In genomic region chr3:32106132-32106928, GRCh38 we compare ENCODE assay signal across 8 cellular contexts. TPM values are rescaled to one million over a fixed set of nuclear protein-coding genes. Genes with fewer than 3 reads are reported as not detected.
DNase-seq lines count a peak whose midpoint lies in the region; ATAC-seq lines count a peak whose summit lies in the region.

GPD1L (plus strand) TSS chr3:32106620; CDS start chr3:32106712, 92 bp downstream.

- ATAC-seq in GM19351 (IDR thresholded peaks at IDR 0.05; ENCODE audit: unreplicated experiment) (peak; percentile 99), HG03520 (IDR thresholded peaks at IDR 0.05; ENCODE audit: unreplicated experiment) (peak; percentile 99), left lobe of liver (peak; percentile 98)

- H3K9ac ChIP-seq in BLaER1: peak within 1 kb of the TSS; percentile 84

- H4K20me1 ChIP-seq in BLaER1: peaks cover 36% of the 10 kb centered on the region; the same call in 1 of the 2 replicates

- H3K4me1 ChIP-seq in BLaER1: peaks cover 32% of the 10 kb centered on the region

- DNase-seq in NCI-H526 treated with DMSO at 0.1 percent for 48 hours (lab: John Stamatoyannopoulos, UW) (peak; percentile 89), cortex of kidney (lab: John Stamatoyannopoulos, UW) (peak; percentile 89), left lobe of liver (ENCODE audit: low spot score) (peak; percentile 96)
- peak; percentile 88 for DNase-seq in activated CD4-positive, alpha-beta T cell treated with anti-CD3 and anti-CD28 coated beads, Interleukin-2, amount 50 U/mL, for 1 hour
- peak; percentile 94 for DNase-seq in stimulated activated CD4-positive, alpha-beta T cell treated with anti-CD3 and anti-CD28 coated beads, Interleukin-2, amount 100 ng/mL, for 24 hours

- peak within 1 kb of the TSS; percentile 70 for H3K27ac ChIP-seq in BLaER1

- peaks cover 9% of the 10 kb centered on the region; the same call in 1 of the 2 replicates for H3K36me3 ChIP-seq in BLaER1

- H3K4me2 ChIP-seq in BLaER1: peak within 1 kb of the TSS; percentile 98

- peaks cover 30% of the 10 kb centered on the region for H3K9me3 ChIP-seq in BLaER1

- peak within 1 kb of the TSS; percentile 94 for H3K4me3 ChIP-seq in BLaER1

- H3K27me3 ChIP-seq in BLaER1: no peaks in the 10 kb centered on the region

RNA-seq across cellular contexts. Expression of gene GPD1L, which starts in this region (rescaled TPM):
- total RNA-seq in left lobe of liver: 2.4 TPM

Comparison
In these comparisons a context has a peak if more than half of its experiments do, and no peak if none do; other contexts are left out.
1. Peak in every context shown above with its lines: DNase-seq, ATAC-seq, H3K4me3 ChIP-seq and H3K27ac ChIP-seq.